In the genomic region with DNA sequence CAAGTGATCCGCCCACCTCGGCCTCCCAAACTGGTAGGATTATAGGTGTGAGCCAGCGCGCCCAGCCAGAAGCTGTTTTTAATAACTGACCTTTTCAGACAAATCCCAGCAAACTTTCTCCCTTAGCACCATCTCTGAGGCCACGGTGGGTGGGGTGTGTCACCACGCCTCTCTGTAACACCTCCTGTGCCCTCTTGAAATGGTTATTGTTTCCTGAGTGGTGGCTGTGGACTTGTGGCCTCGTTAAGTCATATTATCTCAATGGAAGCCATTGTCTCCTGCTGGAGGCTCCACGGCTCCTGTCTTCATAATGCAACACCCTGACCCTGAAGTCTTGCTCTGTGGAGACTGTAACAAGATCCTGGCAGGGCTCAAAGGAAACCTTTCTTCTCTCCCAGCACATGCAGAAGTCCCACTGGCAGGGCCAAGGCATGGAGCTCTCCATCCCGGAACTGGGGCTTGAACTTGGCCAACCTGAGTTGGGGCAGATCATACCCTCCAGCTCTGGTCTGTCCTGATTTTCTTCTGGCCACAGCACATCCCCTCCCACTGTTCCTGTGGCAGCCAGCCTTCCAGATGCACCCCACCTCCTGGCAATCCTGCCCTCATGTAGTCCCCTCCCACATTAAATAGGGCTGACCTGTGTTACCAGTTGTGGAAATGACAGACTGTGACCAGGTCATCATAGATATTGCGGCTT, we compare ENCODE assay signal across 1 cellular context.
A peak's percentile ranks its signal among the peaks of the same experiment; 100 is the strongest.
TF ChIP-seq lines count a peak whose summit lies in the region.

No MANE protein-coding gene starts in this region.

TF ChIP-seq in HepG2, 621 proteins besides CTCF, POLR2A, EP300 and RAD21 (continued from another document and continues in another):
- TF ChIP-seq MEIS1 (CRISPR knock-in tag; IDR thresholded peaks at IDR 0.05; ENCODE audit: borderline replicate concordance), result no peak
- no peak for TF ChIP-seq PPARG (CRISPR knock-in tag; conservative IDR thresholded peaks at IDR 0.05)
- TF ChIP-seq NFE2L2 (IDR thresholded peaks at IDR 0.05; ENCODE audit: low read length), result no peak
- TF ChIP-seq ZNF460 (CRISPR knock-in tag; IDR thresholded peaks at IDR 0.05; ENCODE audit: borderline replicate concordance), result no peak
- TF ChIP-seq SMARCC2 (IDR thresholded peaks at IDR 0.05), result no peak
- TF ChIP-seq, protein P1, sequence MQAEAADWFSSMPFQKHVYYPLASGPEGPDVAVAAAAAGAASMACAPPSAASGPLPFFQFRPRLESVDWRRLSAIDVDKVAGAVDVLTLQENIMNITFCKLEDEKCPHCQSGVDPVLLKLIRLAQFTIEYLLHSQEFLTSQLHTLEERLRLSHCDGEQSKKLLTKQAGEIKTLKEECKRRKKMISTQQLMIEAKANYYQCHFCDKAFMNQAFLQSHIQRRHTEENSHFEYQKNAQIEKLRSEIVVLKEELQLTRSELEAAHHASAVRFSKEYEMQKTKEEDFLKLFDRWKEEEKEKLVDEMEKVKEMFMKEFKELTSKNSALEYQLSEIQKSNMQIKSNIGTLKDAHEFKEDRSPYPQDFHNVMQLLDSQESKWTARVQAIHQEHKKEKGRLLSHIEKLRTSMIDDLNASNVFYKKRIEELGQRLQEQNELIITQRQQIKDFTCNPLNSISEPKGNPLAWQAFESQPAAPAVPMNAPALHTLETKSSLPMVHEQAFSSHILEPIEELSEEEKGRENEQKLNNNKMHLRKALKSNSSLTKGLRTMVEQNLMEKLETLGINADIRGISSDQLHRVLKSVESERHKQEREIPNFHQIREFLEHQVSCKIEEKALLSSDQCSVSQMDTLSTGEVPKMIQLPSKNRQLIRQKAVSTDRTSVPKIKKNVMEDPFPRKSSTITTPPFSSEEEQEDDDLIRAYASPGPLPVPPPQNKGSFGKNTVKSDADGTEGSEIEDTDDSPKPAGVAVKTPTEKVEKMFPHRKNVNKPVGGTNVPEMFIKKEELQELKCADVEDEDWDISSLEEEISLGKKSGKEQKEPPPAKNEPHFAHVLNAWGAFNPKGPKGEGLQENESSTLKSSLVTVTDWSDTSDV (CRISPR knock-in tag; IDR thresholded peaks at IDR 0.05), result no peak
- no peak for TF ChIP-seq DPF2 (CRISPR knock-in tag; IDR thresholded peaks at IDR 0.05; ENCODE audit: borderline replicate concordance, low read depth)
- TF ChIP-seq, protein P2, sequence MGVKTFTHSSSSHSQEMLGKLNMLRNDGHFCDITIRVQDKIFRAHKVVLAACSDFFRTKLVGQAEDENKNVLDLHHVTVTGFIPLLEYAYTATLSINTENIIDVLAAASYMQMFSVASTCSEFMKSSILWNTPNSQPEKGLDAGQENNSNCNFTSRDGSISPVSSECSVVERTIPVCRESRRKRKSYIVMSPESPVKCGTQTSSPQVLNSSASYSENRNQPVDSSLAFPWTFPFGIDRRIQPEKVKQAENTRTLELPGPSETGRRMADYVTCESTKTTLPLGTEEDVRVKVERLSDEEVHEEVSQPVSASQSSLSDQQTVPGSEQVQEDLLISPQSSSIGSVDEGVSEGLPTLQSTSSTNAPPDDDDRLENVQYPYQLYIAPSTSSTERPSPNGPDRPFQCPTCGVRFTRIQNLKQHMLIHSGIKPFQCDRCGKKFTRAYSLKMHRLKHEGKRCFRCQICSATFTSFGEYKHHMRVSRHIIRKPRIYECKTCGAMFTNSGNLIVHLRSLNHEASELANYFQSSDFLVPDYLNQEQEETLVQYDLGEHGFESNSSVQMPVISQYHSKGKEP (CRISPR knock-in tag; IDR thresholded peaks at IDR 0.05), result no peak
- TF ChIP-seq, protein P3, sequence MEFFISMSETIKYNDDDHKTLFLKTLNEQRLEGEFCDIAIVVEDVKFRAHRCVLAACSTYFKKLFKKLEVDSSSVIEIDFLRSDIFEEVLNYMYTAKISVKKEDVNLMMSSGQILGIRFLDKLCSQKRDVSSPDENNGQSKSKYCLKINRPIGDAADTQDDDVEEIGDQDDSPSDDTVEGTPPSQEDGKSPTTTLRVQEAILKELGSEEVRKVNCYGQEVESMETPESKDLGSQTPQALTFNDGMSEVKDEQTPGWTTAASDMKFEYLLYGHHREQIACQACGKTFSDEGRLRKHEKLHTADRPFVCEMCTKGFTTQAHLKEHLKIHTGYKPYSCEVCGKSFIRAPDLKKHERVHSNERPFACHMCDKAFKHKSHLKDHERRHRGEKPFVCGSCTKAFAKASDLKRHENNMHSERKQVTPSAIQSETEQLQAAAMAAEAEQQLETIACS (CRISPR knock-in tag; IDR thresholded peaks at IDR 0.05), result no peak
- no peak for TF ChIP-seq ZNF296 (CRISPR knock-in tag; conservative IDR thresholded peaks at IDR 0.05)
- TF ChIP-seq, protein P4, sequence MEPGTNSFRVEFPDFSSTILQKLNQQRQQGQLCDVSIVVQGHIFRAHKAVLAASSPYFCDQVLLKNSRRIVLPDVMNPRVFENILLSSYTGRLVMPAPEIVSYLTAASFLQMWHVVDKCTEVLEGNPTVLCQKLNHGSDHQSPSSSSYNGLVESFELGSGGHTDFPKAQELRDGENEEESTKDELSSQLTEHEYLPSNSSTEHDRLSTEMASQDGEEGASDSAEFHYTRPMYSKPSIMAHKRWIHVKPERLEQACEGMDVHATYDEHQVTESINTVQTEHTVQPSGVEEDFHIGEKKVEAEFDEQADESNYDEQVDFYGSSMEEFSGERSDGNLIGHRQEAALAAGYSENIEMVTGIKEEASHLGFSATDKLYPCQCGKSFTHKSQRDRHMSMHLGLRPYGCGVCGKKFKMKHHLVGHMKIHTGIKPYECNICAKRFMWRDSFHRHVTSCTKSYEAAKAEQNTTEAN (CRISPR knock-in tag; conservative IDR thresholded peaks at IDR 0.05), result no peak
- TF ChIP-seq, protein P5, sequence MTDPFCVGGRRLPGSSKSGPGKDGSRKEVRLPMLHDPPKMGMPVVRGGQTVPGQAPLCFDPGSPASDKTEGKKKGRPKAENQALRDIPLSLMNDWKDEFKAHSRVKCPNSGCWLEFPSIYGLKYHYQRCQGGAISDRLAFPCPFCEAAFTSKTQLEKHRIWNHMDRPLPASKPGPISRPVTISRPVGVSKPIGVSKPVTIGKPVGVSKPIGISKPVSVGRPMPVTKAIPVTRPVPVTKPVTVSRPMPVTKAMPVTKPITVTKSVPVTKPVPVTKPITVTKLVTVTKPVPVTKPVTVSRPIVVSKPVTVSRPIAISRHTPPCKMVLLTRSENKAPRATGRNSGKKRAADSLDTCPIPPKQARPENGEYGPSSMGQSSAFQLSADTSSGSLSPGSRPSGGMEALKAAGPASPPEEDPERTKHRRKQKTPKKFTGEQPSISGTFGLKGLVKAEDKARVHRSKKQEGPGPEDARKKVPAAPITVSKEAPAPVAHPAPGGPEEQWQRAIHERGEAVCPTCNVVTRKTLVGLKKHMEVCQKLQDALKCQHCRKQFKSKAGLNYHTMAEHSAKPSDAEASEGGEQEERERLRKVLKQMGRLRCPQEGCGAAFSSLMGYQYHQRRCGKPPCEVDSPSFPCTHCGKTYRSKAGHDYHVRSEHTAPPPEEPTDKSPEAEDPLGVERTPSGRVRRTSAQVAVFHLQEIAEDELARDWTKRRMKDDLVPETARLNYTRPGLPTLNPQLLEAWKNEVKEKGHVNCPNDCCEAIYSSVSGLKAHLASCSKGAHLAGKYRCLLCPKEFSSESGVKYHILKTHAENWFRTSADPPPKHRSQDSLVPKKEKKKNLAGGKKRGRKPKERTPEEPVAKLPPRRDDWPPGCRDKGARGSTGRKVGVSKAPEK (CRISPR knock-in tag; IDR thresholded peaks at IDR 0.05; ENCODE audit: borderline replicate concordance), result no peak; the same call in 1 of the 2 replicates
- no peak; the same call in 1 of the 2 replicates for TF ChIP-seq ZMYM4 (CRISPR knock-in tag; IDR thresholded peaks at IDR 0.05)
- TF ChIP-seq POLR2AphosphoS5 (IDR thresholded peaks at IDR 0.05; ENCODE audit: low read depth, low read length), result no peak
- TF ChIP-seq AHR (CRISPR knock-in tag; IDR thresholded peaks at IDR 0.05), result no peak
- TF ChIP-seq AGO2 (optimal IDR thresholded peaks at IDR 0.05; ENCODE audit: low read depth, low read length), result no peak
- TF ChIP-seq, protein P6, sequence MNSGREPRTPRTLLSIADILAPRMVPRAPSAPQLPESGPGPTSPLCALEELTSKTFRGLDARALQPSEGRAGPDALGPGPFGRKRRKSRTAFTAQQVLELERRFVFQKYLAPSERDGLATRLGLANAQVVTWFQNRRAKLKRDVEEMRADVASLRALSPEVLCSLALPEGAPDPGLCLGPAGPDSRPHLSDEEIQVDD (CRISPR knock-in tag; IDR thresholded peaks at IDR 0.05; ENCODE audit: borderline replicate concordance), result no peak
- TF ChIP-seq ZFP41 (CRISPR knock-in tag; IDR thresholded peaks at IDR 0.05; ENCODE audit: borderline replicate concordance), result no peak
- no peak for TF ChIP-seq PCBP2 (optimal IDR thresholded peaks at IDR 0.05; ENCODE audit: low read depth, low read length, poor library complexity, severe bottlenecking)
- TF ChIP-seq, protein P7, sequence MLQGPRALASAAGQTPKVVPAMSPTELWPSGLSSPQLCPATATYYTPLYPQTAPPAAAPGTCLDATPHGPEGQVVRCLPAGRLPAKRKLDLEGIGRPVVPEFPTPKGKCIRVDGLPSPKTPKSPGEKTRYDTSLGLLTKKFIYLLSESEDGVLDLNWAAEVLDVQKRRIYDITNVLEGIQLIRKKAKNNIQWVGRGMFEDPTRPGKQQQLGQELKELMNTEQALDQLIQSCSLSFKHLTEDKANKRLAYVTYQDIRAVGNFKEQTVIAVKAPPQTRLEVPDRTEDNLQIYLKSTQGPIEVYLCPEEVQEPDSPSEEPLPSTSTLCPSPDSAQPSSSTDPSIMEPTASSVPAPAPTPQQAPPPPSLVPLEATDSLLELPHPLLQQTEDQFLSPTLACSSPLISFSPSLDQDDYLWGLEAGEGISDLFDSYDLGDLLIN (CRISPR knock-in tag; IDR thresholded peaks at IDR 0.05; ENCODE audit: borderline replicate concordance), result no peak
- TF ChIP-seq ZNF572 (CRISPR knock-in tag; IDR thresholded peaks at IDR 0.05), result no peak
- TF ChIP-seq, protein P8, sequence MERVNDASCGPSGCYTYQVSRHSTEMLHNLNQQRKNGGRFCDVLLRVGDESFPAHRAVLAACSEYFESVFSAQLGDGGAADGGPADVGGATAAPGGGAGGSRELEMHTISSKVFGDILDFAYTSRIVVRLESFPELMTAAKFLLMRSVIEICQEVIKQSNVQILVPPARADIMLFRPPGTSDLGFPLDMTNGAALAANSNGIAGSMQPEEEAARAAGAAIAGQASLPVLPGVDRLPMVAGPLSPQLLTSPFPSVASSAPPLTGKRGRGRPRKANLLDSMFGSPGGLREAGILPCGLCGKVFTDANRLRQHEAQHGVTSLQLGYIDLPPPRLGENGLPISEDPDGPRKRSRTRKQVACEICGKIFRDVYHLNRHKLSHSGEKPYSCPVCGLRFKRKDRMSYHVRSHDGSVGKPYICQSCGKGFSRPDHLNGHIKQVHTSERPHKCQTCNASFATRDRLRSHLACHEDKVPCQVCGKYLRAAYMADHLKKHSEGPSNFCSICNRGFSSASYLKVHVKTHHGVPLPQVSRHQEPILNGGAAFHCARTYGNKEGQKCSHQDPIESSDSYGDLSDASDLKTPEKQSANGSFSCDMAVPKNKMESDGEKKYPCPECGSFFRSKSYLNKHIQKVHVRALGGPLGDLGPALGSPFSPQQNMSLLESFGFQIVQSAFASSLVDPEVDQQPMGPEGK (CRISPR knock-in tag; IDR thresholded peaks at IDR 0.05), result peak; percentile 74
- peak; percentile 98 for TF ChIP-seq SOX5 (CRISPR knock-in tag; IDR thresholded peaks at IDR 0.05; ENCODE audit: borderline replicate concordance)
- peak; percentile 65; the same call in 1 of the 2 replicates for TF ChIP-seq ELF3 (CRISPR knock-in tag; IDR thresholded peaks at IDR 0.05)
- TF ChIP-seq MAFK (conservative IDR thresholded peaks at IDR 0.05 in 1 of 2, IDR thresholded peaks at IDR 0.05 in 1 of 2; ENCODE audit: low read length in 2 of 2), result no peak
- no peak for TF ChIP-seq PAX8 (CRISPR knock-in tag; IDR thresholded peaks at IDR 0.05; ENCODE audit: borderline replicate concordance)
- no peak for TF ChIP-seq DNMT3B (CRISPR knock-in tag; conservative IDR thresholded peaks at IDR 0.05)
- no peak for TF ChIP-seq ZBTB42 (CRISPR knock-in tag; IDR thresholded peaks at IDR 0.05)
- no peak for TF ChIP-seq RFXAP (CRISPR knock-in tag; IDR thresholded peaks at IDR 0.05; ENCODE audit: borderline replicate concordance)
- TF ChIP-seq, protein P9, sequence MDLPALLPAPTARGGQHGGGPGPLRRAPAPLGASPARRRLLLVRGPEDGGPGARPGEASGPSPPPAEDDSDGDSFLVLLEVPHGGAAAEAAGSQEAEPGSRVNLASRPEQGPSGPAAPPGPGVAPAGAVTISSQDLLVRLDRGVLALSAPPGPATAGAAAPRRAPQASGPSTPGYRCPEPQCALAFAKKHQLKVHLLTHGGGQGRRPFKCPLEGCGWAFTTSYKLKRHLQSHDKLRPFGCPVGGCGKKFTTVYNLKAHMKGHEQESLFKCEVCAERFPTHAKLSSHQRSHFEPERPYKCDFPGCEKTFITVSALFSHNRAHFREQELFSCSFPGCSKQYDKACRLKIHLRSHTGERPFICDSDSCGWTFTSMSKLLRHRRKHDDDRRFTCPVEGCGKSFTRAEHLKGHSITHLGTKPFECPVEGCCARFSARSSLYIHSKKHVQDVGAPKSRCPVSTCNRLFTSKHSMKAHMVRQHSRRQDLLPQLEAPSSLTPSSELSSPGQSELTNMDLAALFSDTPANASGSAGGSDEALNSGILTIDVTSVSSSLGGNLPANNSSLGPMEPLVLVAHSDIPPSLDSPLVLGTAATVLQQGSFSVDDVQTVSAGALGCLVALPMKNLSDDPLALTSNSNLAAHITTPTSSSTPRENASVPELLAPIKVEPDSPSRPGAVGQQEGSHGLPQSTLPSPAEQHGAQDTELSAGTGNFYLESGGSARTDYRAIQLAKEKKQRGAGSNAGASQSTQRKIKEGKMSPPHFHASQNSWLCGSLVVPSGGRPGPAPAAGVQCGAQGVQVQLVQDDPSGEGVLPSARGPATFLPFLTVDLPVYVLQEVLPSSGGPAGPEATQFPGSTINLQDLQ (CRISPR knock-in tag; IDR thresholded peaks at IDR 0.05), result no peak
- no peak for TF ChIP-seq PHF5A (CRISPR knock-in tag; IDR thresholded peaks at IDR 0.05; ENCODE audit: low read depth, unreplicated experiment)
- TF ChIP-seq ZNF256 (CRISPR knock-in tag; conservative IDR thresholded peaks at IDR 0.05), result no peak
- TF ChIP-seq ZKSCAN8 (CRISPR knock-in tag; IDR thresholded peaks at IDR 0.05; ENCODE audit: borderline replicate concordance), result no peak
- no peak for TF ChIP-seq NBN (conservative IDR thresholded peaks at IDR 0.05)
- no peak for TF ChIP-seq CREB1 (IDR thresholded peaks at IDR 0.05)
- no peak for TF ChIP-seq CREB1 (CRISPR knock-in tag; IDR thresholded peaks at IDR 0.05)
- TF ChIP-seq, protein P10, sequence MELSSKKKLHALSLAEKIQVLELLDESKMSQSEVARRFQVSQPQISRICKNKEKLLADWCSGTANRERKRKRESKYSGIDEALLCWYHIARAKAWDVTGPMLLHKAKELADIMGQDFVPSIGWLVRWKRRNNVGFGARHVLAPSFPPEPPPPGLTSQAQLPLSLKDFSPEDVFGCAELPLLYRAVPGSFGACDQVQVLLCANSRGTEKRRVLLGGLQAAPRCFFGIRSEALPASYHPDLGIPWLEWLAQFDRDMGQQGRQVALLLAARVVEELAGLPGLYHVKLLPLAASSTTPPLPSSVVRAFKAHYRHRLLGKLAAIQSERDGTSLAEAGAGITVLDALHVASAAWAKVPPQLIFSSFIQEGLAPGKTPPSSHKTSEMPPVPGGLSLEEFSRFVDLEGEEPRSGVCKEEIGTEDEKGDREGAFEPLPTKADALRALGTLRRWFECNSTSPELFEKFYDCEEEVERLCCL (CRISPR knock-in tag; IDR thresholded peaks at IDR 0.05; ENCODE audit: borderline replicate concordance), result no peak
- no peak for TF ChIP-seq ZNF737 (CRISPR knock-in tag; IDR thresholded peaks at IDR 0.05; ENCODE audit: borderline replicate concordance)
- no peak; the same call in 1 of the 2 replicates for TF ChIP-seq ZNF350 (CRISPR knock-in tag; IDR thresholded peaks at IDR 0.05; ENCODE audit: borderline replicate concordance, low read depth)
